8 cellular contexts compared by ENCODE assay signal in the genomic region with DNA sequence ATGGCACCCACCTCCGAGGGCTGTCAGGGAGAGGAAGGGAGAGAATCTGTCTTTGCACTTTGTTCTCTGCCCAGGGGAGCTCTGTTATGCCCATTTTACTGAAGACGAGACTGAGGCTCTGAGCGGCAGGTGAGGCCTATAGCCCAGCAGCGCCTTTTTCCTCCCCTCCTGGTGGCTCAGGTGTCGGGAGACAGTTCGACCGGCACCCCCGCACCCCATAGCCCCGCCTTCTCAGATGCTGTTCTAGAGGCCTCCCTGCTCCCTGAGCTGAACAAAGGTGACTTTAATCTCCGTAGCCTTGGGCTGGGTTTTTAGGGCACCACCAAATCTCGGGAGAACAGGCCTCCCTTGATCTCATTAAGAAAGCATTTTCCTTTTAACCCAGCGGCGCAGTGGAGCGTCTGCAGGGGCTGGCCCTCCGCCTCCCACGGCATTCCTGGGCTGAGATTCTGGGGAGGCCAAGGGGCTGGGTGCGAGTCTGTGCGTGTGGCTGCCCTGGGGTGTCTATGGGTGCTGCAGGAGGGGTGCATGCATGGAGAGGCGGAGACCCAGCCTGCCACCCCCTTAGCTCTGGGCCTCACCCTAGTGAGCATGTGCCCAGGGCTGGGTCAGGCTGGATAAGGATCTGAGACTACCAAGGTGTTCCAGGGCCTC. TPM values are rescaled to one million over a fixed set of nuclear protein-coding genes. Genes with fewer than 3 reads are reported as not detected.
DNase-seq lines count a peak whose midpoint lies in the region; ATAC-seq and TF ChIP-seq lines count a peak whose summit lies in the region.

No MANE protein-coding gene starts in this region.

- peaks cover 18 to 26% of the 10 kb centered on the region in 2 donors for H3K4me1 Mint-ChIP-seq in natural killer cell treated with Interleukin-12 subunit alpha and Interleukin-12 subunit beta and Interleukin-15 and Interleukin-18, amount 100 ng/mL, for 72 hours (ENCODE audit: low read depth in 2 of 2)

- no peaks in the 10 kb centered on the region for H3K27me3 Mint-ChIP-seq in natural killer cell treated with Interleukin-12 subunit alpha and Interleukin-12 subunit beta and Interleukin-15 and Interleukin-18, amount 100 ng/mL, for 72 hours

- no peaks in the 10 kb centered on the region for H3K9me3 ChIP-seq in Peyer's patch
- no peaks in the 10 kb centered on the region for H3K9me3 ChIP-seq in ectodermal cell (ENCODE audit: control insufficient read depth, low read length)

- peaks cover 15 to 85% (median 63%) of the 10 kb centered on the region in 4 donors for H3K4me1 ChIP-seq in Peyer's patch
- H3K4me1 ChIP-seq in ectodermal cell (ENCODE audit: control insufficient read depth, insufficient read depth, low read length), result peaks cover 73% of the 10 kb centered on the region

- H3K27me3 ChIP-seq in Peyer's patch (no peaks in the 10 kb centered on the region), ectodermal cell (ENCODE audit: control insufficient read depth, insufficient read depth, low read length, poor library complexity, severe bottlenecking) (peaks cover 13% of the 10 kb centered on the region)

- no peaks in the 10 kb centered on the region for H3K9me3 Mint-ChIP-seq in natural killer cell treated with Interleukin-12 subunit alpha and Interleukin-12 subunit beta and Interleukin-15 and Interleukin-18, amount 100 ng/mL, for 72 hours

- H3K4me3 ChIP-seq in Peyer's patch (peak overlapping the region; percentile 65 to 73 (median 70)), ectodermal cell (ENCODE audit: insufficient read depth, low read depth, low read length) (peak overlapping the region; percentile 73)

- DNase-seq in NCI-H1436 (lab: John Stamatoyannopoulos, UW) (peak; percentile 16), NCI-H1436 treated with DMSO at 0.1 percent for 48 hours (lab: John Stamatoyannopoulos, UW) (no peak), Peyer's patch (peak in 2 of 3 donors; percentile 81 to 84), GM19238 (ENCODE audit: insufficient read length, low spot score) (no peak), posterior vena cava (ENCODE audit: low spot score) (no peak)
- DNase-seq in natural killer cell treated with Interleukin-12 subunit alpha and Interleukin-12 subunit beta and Interleukin-15 and Interleukin-18, amount 100 ng/mL, for 72 hours (ENCODE audit: low spot score), result no peak

- H3K4me3 Mint-ChIP-seq in natural killer cell treated with Interleukin-12 subunit alpha and Interleukin-12 subunit beta and Interleukin-15 and Interleukin-18, amount 100 ng/mL, for 72 hours, result peak overlapping the region; percentile 90

- intact Hi-C loops in posterior vena cava (cut with DNase I), result no loop called here

- H3K27ac ChIP-seq in Peyer's patch, result peak overlapping the region; percentile 85 to 99 (median 94)
- H3K27ac ChIP-seq in ectodermal cell (ENCODE audit: insufficient read depth, low read depth, low read length, poor library complexity, severe bottlenecking), result peak overlapping the region; percentile 85

- TF ChIP-seq POLR2A in Peyer's patch (IDR thresholded peaks at IDR 0.05), result peak in 1 of 2 donors; percentile 63

- no peak for ATAC-seq in natural killer cell treated with Interleukin-12 subunit alpha and Interleukin-12 subunit beta and Interleukin-15 and Interleukin-18, amount 100 ng/mL, for 72 hours
- ATAC-seq in HG03196 (IDR thresholded peaks at IDR 0.05; ENCODE audit: unreplicated experiment), result no peak

- H3K36me3 ChIP-seq in Peyer's patch (peaks cover 0 to 24% (median 0%) of the 10 kb centered on the region in 3 donors), ectodermal cell (ENCODE audit: control insufficient read depth, insufficient read depth, low read length) (peaks cover 21% of the 10 kb centered on the region)

- no peaks in the 10 kb centered on the region for H3K36me3 Mint-ChIP-seq in natural killer cell treated with Interleukin-12 subunit alpha and Interleukin-12 subunit beta and Interleukin-15 and Interleukin-18, amount 100 ng/mL, for 72 hours

- peak overlapping the region; percentile 86 to 97 for H3K27ac Mint-ChIP-seq in natural killer cell treated with Interleukin-12 subunit alpha and Interleukin-12 subunit beta and Interleukin-15 and Interleukin-18, amount 100 ng/mL, for 72 hours

- peak in 2 of 6 experiments; percentile 14 to 22 for TF ChIP-seq CTCF in Peyer's patch (IDR thresholded peaks at IDR 0.05)

- WGBS in ectodermal cell, 2 experiments, result 23 to 29% methylated on average over 19 of the region's 19 CpGs

RNA-seq across cellular contexts. Expression of a gene that starts 3.3 kb away (rescaled TPM):
- total RNA-seq in Peyer's patch (100 to 1,000 TPM in 1 of 4 donors, 10 to 100 TPM in 3; 22.3 to 104 (median 41.7) TPM), posterior vena cava (10 to 100 TPM; 15.2 to 16.5 TPM)
- 93.3 TPM for polyA plus RNA-seq in ectodermal cell (2013, experiment 1 of 4)
- 173 TPM for polyA plus RNA-seq in ectodermal cell (2013, experiment 2 of 4)
- 110 TPM for polyA plus RNA-seq in ectodermal cell (2013, experiment 3 of 4)
- 138 TPM for polyA plus RNA-seq in ectodermal cell (2013, experiment 4 of 4)
- total RNA-seq in natural killer cell treated with Interleukin-12 subunit alpha and Interleukin-12 subunit beta and Interleukin-15 and Interleukin-18, amount 100 ng/mL, for 72 hours, result 100 to 1,000 TPM in 1 of 2 donors, 10 to 100 TPM in 1; 89.8 to 153 TPM

RNA-seq across cellular contexts. Expression of a gene that starts 32.4 kb away (rescaled TPM):
- 10 to 100 TPM; 43.3 to 73.3 (median 54.1) TPM for total RNA-seq in Peyer's patch
- polyA plus RNA-seq in ectodermal cell (2013, experiment 1 of 4), result 50.2 TPM
- 46.1 TPM for polyA plus RNA-seq in ectodermal cell (2013, experiment 2 of 4)
- polyA plus RNA-seq in ectodermal cell (2013, experiment 3 of 4), result 44.3 TPM
- polyA plus RNA-seq in ectodermal cell (2013, experiment 4 of 4), result 47.9 TPM
- 10 to 100 TPM; 27.0 to 61.4 TPM for total RNA-seq in natural killer cell treated with Interleukin-12 subunit alpha and Interleukin-12 subunit beta and Interleukin-15 and Interleukin-18, amount 100 ng/mL, for 72 hours
- 10 to 100 TPM; 16.3 to 17.2 TPM for total RNA-seq in posterior vena cava

RNA-seq across cellular contexts. Expression of a gene that starts 35.9 kb away (rescaled TPM):
- total RNA-seq in Peyer's patch, result 100 to 1,000 TPM in 1 of 4 donors, 10 to 100 TPM in 3; 30.0 to 159 (median 72.2) TPM
- 17.6 TPM for polyA plus RNA-seq in ectodermal cell (2013, experiment 1 of 4)
- polyA plus RNA-seq in ectodermal cell (2013, experiment 2 of 4), result 18.1 TPM
- polyA plus RNA-seq in ectodermal cell (2013, experiment 3 of 4), result 15.0 TPM
- 17.7 TPM for polyA plus RNA-seq in ectodermal cell (2013, experiment 4 of 4)
- total RNA-seq in natural killer cell treated with Interleukin-12 subunit alpha and Interleukin-12 subunit beta and Interleukin-15 and Interleukin-18, amount 100 ng/mL, for 72 hours, result 10 to 100 TPM; 11.6 to 17.7 TPM
- total RNA-seq in posterior vena cava, result 10 to 100 TPM; 14.6 to 19.1 TPM

RNA-seq across cellular contexts. Expression of a gene that starts 46.7 kb away (rescaled TPM):
- total RNA-seq in Peyer's patch, result not detected
- polyA plus RNA-seq in ectodermal cell (2013, experiment 1 of 4), result not detected
- polyA plus RNA-seq in ectodermal cell (2013, experiment 2 of 4), result not detected
- not detected for polyA plus RNA-seq in ectodermal cell (2013, experiment 3 of 4)
- polyA plus RNA-seq in ectodermal cell (2013, experiment 4 of 4), result not detected
- not detected for total RNA-seq in natural killer cell treated with Interleukin-12 subunit alpha and Interleukin-12 subunit beta and Interleukin-15 and Interleukin-18, amount 100 ng/mL, for 72 hours
- total RNA-seq in posterior vena cava, result not detected

Comparison
In these comparisons a context has a peak if more than half of its experiments do, and no peak if none do; other contexts are left out.
1. DNase-seq: peak in NCI-H1436 (single experiment) and Peyer's patch (2 of 3); none in NCI-H1436 treated with DMSO at 0.1 percent for 48 hours (single experiment), natural killer cell treated with Interleukin-12 subunit alpha and Interleukin-12 subunit beta and Interleukin-15 and Interleukin-18, amount 100 ng/mL, for 72 hours (single experiment), GM19238 (single experiment) and posterior vena cava (single experiment).